Comparison of ENCODE assay signal across 1 cellular context in genomic region chr2:113791697-113792590, GRCh38.
A peak's percentile ranks its signal among the peaks of the same experiment; 100 is the strongest.
TF ChIP-seq lines count a peak whose summit lies in the region.

No MANE protein-coding gene starts in this region.

TF ChIP-seq in GM12878, 131 proteins besides CTCF, POLR2A, EP300 and RAD21 (continued from another document and continues in another):
- TF ChIP-seq, protein P1, sequence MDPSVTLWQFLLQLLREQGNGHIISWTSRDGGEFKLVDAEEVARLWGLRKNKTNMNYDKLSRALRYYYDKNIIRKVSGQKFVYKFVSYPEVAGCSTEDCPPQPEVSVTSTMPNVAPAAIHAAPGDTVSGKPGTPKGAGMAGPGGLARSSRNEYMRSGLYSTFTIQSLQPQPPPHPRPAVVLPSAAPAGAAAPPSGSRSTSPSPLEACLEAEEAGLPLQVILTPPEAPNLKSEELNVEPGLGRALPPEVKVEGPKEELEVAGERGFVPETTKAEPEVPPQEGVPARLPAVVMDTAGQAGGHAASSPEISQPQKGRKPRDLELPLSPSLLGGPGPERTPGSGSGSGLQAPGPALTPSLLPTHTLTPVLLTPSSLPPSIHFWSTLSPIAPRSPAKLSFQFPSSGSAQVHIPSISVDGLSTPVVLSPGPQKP (IDR thresholded peaks at IDR 0.05; ENCODE audit: low read depth, low read length), result no peak
- TF ChIP-seq IKZF1 (conservative IDR thresholded peaks at IDR 0.05) (peak; percentile 82), KLF5 (IDR thresholded peaks at IDR 0.05; ENCODE audit: partially characterized antibody) (no peak), RB1 (IDR thresholded peaks at IDR 0.05; ENCODE audit: borderline replicate concordance) (no peak), IKZF2 (IDR thresholded peaks at IDR 0.05) (peak; percentile 94 to 95), NFXL1 (IDR thresholded peaks at IDR 0.05; ENCODE audit: borderline replicate concordance) (no peak), SP1 (IDR thresholded peaks at IDR 0.05; ENCODE audit: low read depth, low read length) (no peak), SIX5 (IDR thresholded peaks at IDR 0.05; ENCODE audit: low read depth, low read length, severe bottlenecking) (no peak), CREM (IDR thresholded peaks at IDR 0.05; ENCODE audit: low read depth) (no peak; the same call in 1 of the 2 replicates), SMARCA5 (IDR thresholded peaks at IDR 0.05) (0 out of 2 replicates have a peak, but pooled peaks have one; percentile 13), SIN3A (IDR thresholded peaks at IDR 0.05; ENCODE audit: low read depth, low read length) (no peak), CHD2 (IDR thresholded peaks at IDR 0.05; ENCODE audit: borderline replicate concordance, low read depth, low read length) (peak; percentile 63; the same call in 1 of the 2 replicates), ZNF687 (IDR thresholded peaks at IDR 0.05) (no peak), ZNF274 (IDR thresholded peaks at IDR 0.05; ENCODE audit: insufficient read depth, insufficient read length) (no peak), CHD4 (IDR thresholded peaks at IDR 0.05) (no peak), YY1 (IDR thresholded peaks at IDR 0.05; ENCODE audit: low read depth, low read length) (no peak), BRCA1 (IDR thresholded peaks at IDR 0.05; ENCODE audit: low read depth, low read length) (no peak), POLR2AphosphoS5 (IDR thresholded peaks at IDR 0.05; ENCODE audit: low read length) (no peak), RBBP5 (conservative IDR thresholded peaks at IDR 0.05) (no peak), SUZ12 (IDR thresholded peaks at IDR 0.05; ENCODE audit: unreplicated experiment) (no peak), E2F4 (IDR thresholded peaks at IDR 0.05; ENCODE audit: low read depth, low read length) (no peak), SKIL (IDR thresholded peaks at IDR 0.05; ENCODE audit: low read depth, poor library complexity, severe bottlenecking) (peak; percentile 65), TCF7 (IDR thresholded peaks at IDR 0.05; ENCODE audit: borderline replicate concordance) (no peak), POLR2AphosphoS2 (IDR thresholded peaks at IDR 0.05; ENCODE audit: low read depth, low read length) (no peak), ASH2L (IDR thresholded peaks at IDR 0.05; ENCODE audit: borderline replicate concordance, low read depth) (no peak), MEF2B (IDR thresholded peaks at IDR 0.05; ENCODE audit: partially characterized antibody, poor library complexity, severe bottlenecking) (peak; percentile 73), CBX3 (IDR thresholded peaks at IDR 0.05; ENCODE audit: borderline replicate concordance, low read depth) (no peak), ZNF24 (IDR thresholded peaks at IDR 0.05) (peak; percentile 21; the same call in 1 of the 2 replicates), SPI1 (IDR thresholded peaks at IDR 0.05; ENCODE audit: borderline replicate concordance, insufficient read depth, low read depth, low read length) (0 out of 2 replicates have a peak, but pooled peaks have one; percentile 13), HCFC1 (IDR thresholded peaks at IDR 0.05; ENCODE audit: low read length) (no peak), NR2F1 (conservative IDR thresholded peaks at IDR 0.05) (no peak), SREBF2 (IDR thresholded peaks at IDR 0.05; ENCODE audit: low read length) (no peak), RUNX3 (IDR thresholded peaks at IDR 0.05; ENCODE audit: low read length) (peak; percentile 57; the same call in 1 of the 2 replicates), NBN (IDR thresholded peaks at IDR 0.05) (peak; percentile 51; the same call in 1 of the 2 replicates), HDAC6 (IDR thresholded peaks at IDR 0.05; ENCODE audit: unreplicated experiment) (no peak), PAX5 (IDR thresholded peaks at IDR 0.05; ENCODE audit: borderline replicate concordance, low read depth, low read length) (peak; percentile 56; the same call in 1 of the 2 replicates), ZBED1 (IDR thresholded peaks at IDR 0.05; ENCODE audit: borderline replicate concordance) (no peak), NFIC (IDR thresholded peaks at IDR 0.05; ENCODE audit: low read depth, low read length) (0 out of 2 replicates have a peak, but pooled peaks have one; percentile 23), YBX1 (IDR thresholded peaks at IDR 0.05) (no peak)
- TF ChIP-seq, protein P2, sequence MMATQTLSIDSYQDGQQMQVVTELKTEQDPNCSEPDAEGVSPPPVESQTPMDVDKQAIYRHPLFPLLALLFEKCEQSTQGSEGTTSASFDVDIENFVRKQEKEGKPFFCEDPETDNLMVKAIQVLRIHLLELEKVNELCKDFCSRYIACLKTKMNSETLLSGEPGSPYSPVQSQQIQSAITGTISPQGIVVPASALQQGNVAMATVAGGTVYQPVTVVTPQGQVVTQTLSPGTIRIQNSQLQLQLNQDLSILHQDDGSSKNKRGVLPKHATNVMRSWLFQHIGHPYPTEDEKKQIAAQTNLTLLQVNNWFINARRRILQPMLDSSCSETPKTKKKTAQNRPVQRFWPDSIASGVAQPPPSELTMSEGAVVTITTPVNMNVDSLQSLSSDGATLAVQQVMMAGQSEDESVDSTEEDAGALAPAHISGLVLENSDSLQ (IDR thresholded peaks at IDR 0.05), result peak; percentile 85
- TF ChIP-seq, protein P3, sequence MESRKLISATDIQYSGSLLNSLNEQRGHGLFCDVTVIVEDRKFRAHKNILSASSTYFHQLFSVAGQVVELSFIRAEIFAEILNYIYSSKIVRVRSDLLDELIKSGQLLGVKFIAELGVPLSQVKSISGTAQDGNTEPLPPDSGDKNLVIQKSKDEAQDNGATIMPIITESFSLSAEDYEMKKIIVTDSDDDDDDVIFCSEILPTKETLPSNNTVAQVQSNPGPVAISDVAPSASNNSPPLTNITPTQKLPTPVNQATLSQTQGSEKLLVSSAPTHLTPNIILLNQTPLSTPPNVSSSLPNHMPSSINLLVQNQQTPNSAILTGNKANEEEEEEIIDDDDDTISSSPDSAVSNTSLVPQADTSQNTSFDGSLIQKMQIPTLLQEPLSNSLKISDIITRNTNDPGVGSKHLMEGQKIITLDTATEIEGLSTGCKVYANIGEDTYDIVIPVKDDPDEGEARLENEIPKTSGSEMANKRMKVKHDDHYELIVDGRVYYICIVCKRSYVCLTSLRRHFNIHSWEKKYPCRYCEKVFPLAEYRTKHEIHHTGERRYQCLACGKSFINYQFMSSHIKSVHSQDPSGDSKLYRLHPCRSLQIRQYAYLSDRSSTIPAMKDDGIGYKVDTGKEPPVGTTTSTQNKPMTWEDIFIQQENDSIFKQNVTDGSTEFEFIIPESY (IDR thresholded peaks at IDR 0.05), result no peak
- TF ChIP-seq, protein P4, sequence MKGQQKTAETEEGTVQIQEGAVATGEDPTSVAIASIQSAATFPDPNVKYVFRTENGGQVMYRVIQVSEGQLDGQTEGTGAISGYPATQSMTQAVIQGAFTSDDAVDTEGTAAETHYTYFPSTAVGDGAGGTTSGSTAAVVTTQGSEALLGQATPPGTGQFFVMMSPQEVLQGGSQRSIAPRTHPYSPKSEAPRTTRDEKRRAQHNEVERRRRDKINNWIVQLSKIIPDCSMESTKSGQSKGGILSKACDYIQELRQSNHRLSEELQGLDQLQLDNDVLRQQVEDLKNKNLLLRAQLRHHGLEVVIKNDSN (IDR thresholded peaks at IDR 0.05; ENCODE audit: borderline replicate concordance, extremely low read length, insufficient read depth, low read depth, low read length), result no peak
- TF ChIP-seq, protein P5, sequence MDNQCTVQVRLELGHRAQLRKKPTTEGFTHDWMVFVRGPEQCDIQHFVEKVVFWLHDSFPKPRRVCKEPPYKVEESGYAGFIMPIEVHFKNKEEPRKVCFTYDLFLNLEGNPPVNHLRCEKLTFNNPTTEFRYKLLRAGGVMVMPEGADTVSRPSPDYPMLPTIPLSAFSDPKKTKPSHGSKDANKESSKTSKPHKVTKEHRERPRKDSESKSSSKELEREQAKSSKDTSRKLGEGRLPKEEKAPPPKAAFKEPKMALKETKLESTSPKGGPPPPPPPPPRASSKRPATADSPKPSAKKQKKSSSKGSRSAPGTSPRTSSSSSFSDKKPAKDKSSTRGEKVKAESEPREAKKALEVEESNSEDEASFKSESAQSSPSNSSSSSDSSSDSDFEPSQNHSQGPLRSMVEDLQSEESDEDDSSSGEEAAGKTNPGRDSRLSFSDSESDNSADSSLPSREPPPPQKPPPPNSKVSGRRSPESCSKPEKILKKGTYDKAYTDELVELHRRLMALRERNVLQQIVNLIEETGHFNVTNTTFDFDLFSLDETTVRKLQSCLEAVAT (IDR thresholded peaks at IDR 0.05), result no peak
- TF ChIP-seq, protein P6, sequence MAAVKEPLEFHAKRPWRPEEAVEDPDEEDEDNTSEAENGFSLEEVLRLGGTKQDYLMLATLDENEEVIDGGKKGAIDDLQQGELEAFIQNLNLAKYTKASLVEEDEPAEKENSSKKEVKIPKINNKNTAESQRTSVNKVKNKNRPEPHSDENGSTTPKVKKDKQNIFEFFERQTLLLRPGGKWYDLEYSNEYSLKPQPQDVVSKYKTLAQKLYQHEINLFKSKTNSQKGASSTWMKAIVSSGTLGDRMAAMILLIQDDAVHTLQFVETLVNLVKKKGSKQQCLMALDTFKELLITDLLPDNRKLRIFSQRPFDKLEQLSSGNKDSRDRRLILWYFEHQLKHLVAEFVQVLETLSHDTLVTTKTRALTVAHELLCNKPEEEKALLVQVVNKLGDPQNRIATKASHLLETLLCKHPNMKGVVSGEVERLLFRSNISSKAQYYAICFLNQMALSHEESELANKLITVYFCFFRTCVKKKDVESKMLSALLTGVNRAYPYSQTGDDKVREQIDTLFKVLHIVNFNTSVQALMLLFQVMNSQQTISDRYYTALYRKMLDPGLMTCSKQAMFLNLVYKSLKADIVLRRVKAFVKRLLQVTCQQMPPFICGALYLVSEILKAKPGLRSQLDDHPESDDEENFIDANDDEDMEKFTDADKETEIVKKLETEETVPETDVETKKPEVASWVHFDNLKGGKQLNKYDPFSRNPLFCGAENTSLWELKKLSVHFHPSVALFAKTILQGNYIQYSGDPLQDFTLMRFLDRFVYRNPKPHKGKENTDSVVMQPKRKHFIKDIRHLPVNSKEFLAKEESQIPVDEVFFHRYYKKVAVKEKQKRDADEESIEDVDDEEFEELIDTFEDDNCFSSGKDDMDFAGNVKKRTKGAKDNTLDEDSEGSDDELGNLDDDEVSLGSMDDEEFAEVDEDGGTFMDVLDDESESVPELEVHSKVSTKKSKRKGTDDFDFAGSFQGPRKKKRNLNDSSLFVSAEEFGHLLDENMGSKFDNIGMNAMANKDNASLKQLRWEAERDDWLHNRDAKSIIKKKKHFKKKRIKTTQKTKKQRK (IDR thresholded peaks at IDR 0.05; ENCODE audit: low read depth, low read length), result no peak
- TF ChIP-seq, protein P7, sequence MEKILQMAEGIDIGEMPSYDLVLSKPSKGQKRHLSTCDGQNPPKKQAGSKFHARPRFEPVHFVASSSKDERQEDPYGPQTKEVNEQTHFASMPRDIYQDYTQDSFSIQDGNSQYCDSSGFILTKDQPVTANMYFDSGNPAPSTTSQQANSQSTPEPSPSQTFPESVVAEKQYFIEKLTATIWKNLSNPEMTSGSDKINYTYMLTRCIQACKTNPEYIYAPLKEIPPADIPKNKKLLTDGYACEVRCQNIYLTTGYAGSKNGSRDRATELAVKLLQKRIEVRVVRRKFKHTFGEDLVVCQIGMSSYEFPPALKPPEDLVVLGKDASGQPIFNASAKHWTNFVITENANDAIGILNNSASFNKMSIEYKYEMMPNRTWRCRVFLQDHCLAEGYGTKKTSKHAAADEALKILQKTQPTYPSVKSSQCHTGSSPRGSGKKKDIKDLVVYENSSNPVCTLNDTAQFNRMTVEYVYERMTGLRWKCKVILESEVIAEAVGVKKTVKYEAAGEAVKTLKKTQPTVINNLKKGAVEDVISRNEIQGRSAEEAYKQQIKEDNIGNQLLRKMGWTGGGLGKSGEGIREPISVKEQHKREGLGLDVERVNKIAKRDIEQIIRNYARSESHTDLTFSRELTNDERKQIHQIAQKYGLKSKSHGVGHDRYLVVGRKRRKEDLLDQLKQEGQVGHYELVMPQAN (conservative IDR thresholded peaks at IDR 0.05), result no peak
